Comparison of ENCODE assay signal across 27 cellular contexts in the genomic region with DNA sequence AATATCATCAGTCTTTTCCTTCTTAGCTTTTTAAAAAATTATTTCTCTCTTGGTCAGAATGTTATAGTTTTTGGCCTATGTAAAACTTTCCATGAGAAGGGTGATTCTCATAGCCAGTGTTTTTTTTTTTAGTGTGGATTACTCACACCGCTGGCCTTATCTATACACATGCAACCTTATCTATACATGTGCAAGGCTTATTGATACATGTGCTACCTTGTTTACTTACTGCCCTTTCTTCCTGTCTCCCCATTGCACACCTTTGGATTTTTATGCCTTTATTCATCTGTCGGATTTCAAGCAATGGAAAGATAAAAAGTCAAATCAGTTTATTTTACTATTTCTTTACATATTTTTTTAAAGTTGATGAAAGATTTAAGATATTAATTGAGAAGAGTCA.
"Had no signal": no experiment of that assay in that cellular context is flagged by ENCODE, and none has a peak within 500 bp of the region (broad histone marks: within the 10 kb centered on the region; RNA-seq: fewer than 3 reads in every experiment).

No MANE protein-coding gene starts in this region.

- H3K27me3 ChIP-seq: stomach, suprapubic skin, testis, thyroid gland, tibial artery, tibial nerve, transverse colon, upper lobe of left lung, upper lobe of right lung, uterus, vagina had no signal

- DNase-seq: stimulated activated CD4-positive, alpha-beta T cell treated with anti-CD3 and anti-CD28 coated beads, Interleukin-2, amount 100 ng/mL, for 48 hours; stimulated activated CD4-positive, alpha-beta T cell treated with anti-CD3 and anti-CD28 coated beads, Interleukin-4, amount 100 ng/mL, for 1 hour; stimulated activated CD4-positive, alpha-beta T cell treated with anti-CD3 and anti-CD28 coated beads, Interleukin-4, amount 100 ng/mL, for 24 hours; stimulated activated CD4-positive, alpha-beta T cell treated with anti-CD3 and anti-CD28 coated beads, Interleukin-4, amount 100 ng/mL, for 4 hours; stimulated activated CD8-positive, alpha-beta memory T cell treated with anti-CD3 and anti-CD28 coated beads, Interleukin-4, amount 100 ng/mL, for 48 hours; stimulated activated naive B cell treated with anti-CD40 and anti-IgM and Interleukin-4, amounts not matched to agents 10 μg/mL and 1 μg/mL and 100 μg/mL, for 72 hours; stimulated activated naive CD4-positive, alpha-beta T cell; stimulated activated naive CD4-positive, alpha-beta T cell treated with Interleukin-2 at 50 U/mL for 16 hours; stimulated activated naive CD8-positive, alpha-beta T cell treated with anti-CD3 and anti-CD28 coated beads, Interleukin-15, amount 100 ng/mL, for 72 hours; stimulated activated naive CD8-positive, alpha-beta T cell treated with anti-CD3 and anti-CD28 coated beads, Interleukin-15, Interleukin-2, amounts not matched to agents 100 U/mL and 50 U/mL, for 24 hours; stomach; substantia nigra; testis; thyroid gland; tibial artery; transverse colon; trophoblast cell; upper lobe of left lung; upper lobe of right lung; uterus had no signal

- H3K27ac ChIP-seq: stomach, suprapubic skin, testis, thoracic aorta, thyroid gland, tibial artery, tibial nerve, transverse colon, upper lobe of left lung, upper lobe of right lung, uterus, vagina had no signal

- ATAC-seq: stimulated activated effector memory CD8-positive, alpha-beta T cell treated with anti-CD3 and anti-CD28 coated beads, Interleukin-12 subunit alpha, Interleukin-12 subunit beta, amount 100 ng/mL, for 72 hours; stimulated activated memory B cell treated with anti-CD40 and anti-IgM and Interleukin-4, amounts not matched to agents 10 μg/mL and 1 μg/mL and 100 μg/mL, for 72 hours; stimulated activated naive B cell treated with anti-CD40 and anti-IgM and Interleukin-4, amounts not matched to agents 10 μg/mL and 1 μg/mL and 100 μg/mL, for 72 hours; stimulated activated naive CD8-positive, alpha-beta T cell treated with anti-CD3 and anti-CD28 coated beads, Interleukin-15, amount 100 ng/mL, for 72 hours; stimulated activated naive CD8-positive, alpha-beta T cell treated with anti-CD3 and anti-CD28 coated beads, Interleukin-15, Interleukin-2, amounts not matched to agents 100 U/mL and 50 U/mL, for 24 hours; upper lobe of right lung had no signal

- H3K9me3 ChIP-seq: stomach, suprapubic skin, testis, thoracic aorta, thyroid gland, tibial artery, tibial nerve, transverse colon, upper lobe of left lung, upper lobe of right lung, uterus, vagina had no signal

- H3K36me3 ChIP-seq: stomach, suprapubic skin, thoracic aorta, thyroid gland, tibial artery, tibial nerve, transverse colon, upper lobe of left lung, upper lobe of right lung, uterus, vagina had no signal

- H3K4me3 ChIP-seq: stomach, suprapubic skin, testis, thoracic aorta, thyroid gland, tibial artery, tibial nerve, transverse colon, upper lobe of left lung, upper lobe of right lung, uterus, vagina had no signal

- FAIRE-seq: urothelium cell line had no signal

- H3K4me1 ChIP-seq: suprapubic skin, testis, thyroid gland, tibial artery, tibial nerve, transverse colon, upper lobe of left lung, upper lobe of right lung, uterus, vagina had no signal
